1 cellular context compared by ENCODE assay signal in genomic region chr21:28899744-28900143, GRCh38.
TF ChIP-seq lines count a peak whose summit lies in the region.

No MANE protein-coding gene starts in this region.

TF ChIP-seq in K562, 482 proteins besides CTCF, POLR2A, EP300 and RAD21 (continued from another document):
- TF ChIP-seq DEAF1 (CRISPR knock-in tag; IDR thresholded peaks at IDR 0.05) = no peak
- TF ChIP-seq ZNF197 (CRISPR knock-in tag; IDR thresholded peaks at IDR 0.05; ENCODE audit: low read depth) = no peak
- TF ChIP-seq NONO (IDR thresholded peaks at IDR 0.05; ENCODE audit: low read depth in 2 of 2, low read length in 1 of 2) = no peak
- TF ChIP-seq CEBPG (CRISPR knock-in tag; IDR thresholded peaks at IDR 0.05) = no peak
- peak; percentile 57 to 88 for TF ChIP-seq CEBPG (tag; conservative IDR thresholded peaks at IDR 0.05 in 1 of 2, IDR thresholded peaks at IDR 0.05 in 1 of 2)
- TF ChIP-seq TRIM24 (IDR thresholded peaks at IDR 0.05) = peak in 1 of 2 experiments; percentile 65; a peak in 1 of 4 replicates
- TF ChIP-seq MBD1 (CRISPR knock-in tag; IDR thresholded peaks at IDR 0.05) = no peak
- TF ChIP-seq, protein P1, sequence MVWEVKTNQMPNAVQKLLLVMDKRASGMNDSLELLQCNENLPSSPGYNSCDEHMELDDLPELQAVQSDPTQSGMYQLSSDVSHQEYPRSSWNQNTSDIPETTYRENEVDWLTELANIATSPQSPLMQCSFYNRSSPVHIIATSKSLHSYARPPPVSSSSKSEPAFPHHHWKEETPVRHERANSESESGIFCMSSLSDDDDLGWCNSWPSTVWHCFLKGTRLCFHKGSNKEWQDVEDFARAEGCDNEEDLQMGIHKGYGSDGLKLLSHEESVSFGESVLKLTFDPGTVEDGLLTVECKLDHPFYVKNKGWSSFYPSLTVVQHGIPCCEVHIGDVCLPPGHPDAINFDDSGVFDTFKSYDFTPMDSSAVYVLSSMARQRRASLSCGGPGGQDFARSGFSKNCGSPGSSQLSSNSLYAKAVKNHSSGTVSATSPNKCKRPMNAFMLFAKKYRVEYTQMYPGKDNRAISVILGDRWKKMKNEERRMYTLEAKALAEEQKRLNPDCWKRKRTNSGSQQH (CRISPR knock-in tag; IDR thresholded peaks at IDR 0.05) = no peak
- TF ChIP-seq, protein P2, sequence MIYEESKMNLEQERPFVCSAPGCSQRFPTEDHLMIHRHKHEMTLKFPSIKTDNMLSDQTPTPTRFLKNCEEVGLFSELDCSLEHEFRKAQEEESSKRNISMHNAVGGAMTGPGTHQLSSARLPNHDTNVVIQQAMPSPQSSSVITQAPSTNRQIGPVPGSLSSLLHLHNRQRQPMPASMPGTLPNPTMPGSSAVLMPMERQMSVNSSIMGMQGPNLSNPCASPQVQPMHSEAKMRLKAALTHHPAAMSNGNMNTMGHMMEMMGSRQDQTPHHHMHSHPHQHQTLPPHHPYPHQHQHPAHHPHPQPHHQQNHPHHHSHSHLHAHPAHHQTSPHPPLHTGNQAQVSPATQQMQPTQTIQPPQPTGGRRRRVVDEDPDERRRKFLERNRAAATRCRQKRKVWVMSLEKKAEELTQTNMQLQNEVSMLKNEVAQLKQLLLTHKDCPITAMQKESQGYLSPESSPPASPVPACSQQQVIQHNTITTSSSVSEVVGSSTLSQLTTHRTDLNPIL (CRISPR knock-in tag; IDR thresholded peaks at IDR 0.05) = no peak
- no peak for TF ChIP-seq ID3 (CRISPR knock-in tag; IDR thresholded peaks at IDR 0.05)
- no peak for TF ChIP-seq ID3 (tag; IDR thresholded peaks at IDR 0.05)
- TF ChIP-seq ZNF217 (CRISPR knock-in tag; IDR thresholded peaks at IDR 0.05) = no peak
- TF ChIP-seq CBX8 (IDR thresholded peaks at IDR 0.05; ENCODE audit: borderline replicate concordance, extremely low read depth, low read depth, low read length, poor library complexity, severe bottlenecking) = no peak
- no peak for TF ChIP-seq TOE1 (IDR thresholded peaks at IDR 0.05; ENCODE audit: borderline replicate concordance)
- no peak for TF ChIP-seq TOE1 (CRISPR knock-in tag; IDR thresholded peaks at IDR 0.05; ENCODE audit: borderline replicate concordance, low read depth)
- no peak for TF ChIP-seq PHB (CRISPR knock-in tag; IDR thresholded peaks at IDR 0.05)
TF ChIP-seq in K562: peak in this region for 9.
